In the genomic region with DNA sequence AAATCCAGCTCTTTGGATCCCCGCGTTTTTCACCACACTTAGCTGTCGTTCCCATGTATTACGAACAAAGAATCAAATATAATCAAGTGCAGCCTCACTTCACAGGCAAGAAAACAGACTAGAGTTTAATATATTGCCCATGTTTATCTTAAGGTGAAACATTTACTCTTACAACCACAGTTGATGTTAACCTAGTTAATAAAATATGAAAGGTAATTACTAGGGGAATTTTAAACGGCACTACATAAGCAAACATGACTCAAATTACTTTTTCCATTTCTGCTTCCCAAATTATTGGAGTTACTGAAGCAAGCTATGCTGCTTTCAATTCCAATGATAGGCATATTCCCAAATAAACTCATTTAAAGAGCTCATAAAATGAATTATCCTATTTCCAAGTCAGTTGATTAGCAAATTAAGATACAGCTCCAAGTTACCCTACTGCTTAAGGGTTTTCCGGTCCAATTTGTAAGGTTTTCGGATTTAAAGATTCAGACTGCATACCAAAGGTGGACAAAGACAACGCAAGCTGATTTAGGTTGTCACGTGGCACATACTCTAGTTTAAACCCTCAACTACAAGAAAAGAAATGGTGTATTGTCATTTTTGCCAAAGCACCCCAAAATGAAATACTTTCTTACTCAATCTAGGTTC, we compare ENCODE assay signal across 1 cellular context.
TF ChIP-seq lines count a peak whose summit lies in the region.

No MANE protein-coding gene starts in this region.

TF ChIP-seq in GM12878, 131 proteins besides CTCF, POLR2A, EP300 and RAD21 (continued from another document):
- TF ChIP-seq, protein P1, sequence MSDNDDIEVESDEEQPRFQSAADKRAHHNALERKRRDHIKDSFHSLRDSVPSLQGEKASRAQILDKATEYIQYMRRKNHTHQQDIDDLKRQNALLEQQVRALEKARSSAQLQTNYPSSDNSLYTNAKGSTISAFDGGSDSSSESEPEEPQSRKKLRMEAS (IDR thresholded peaks at IDR 0.05; ENCODE audit: low read depth, low read length): no peak
- no peak for TF ChIP-seq RFX5 (IDR thresholded peaks at IDR 0.05; ENCODE audit: low read depth, low read length)
- TF ChIP-seq, protein P2, sequence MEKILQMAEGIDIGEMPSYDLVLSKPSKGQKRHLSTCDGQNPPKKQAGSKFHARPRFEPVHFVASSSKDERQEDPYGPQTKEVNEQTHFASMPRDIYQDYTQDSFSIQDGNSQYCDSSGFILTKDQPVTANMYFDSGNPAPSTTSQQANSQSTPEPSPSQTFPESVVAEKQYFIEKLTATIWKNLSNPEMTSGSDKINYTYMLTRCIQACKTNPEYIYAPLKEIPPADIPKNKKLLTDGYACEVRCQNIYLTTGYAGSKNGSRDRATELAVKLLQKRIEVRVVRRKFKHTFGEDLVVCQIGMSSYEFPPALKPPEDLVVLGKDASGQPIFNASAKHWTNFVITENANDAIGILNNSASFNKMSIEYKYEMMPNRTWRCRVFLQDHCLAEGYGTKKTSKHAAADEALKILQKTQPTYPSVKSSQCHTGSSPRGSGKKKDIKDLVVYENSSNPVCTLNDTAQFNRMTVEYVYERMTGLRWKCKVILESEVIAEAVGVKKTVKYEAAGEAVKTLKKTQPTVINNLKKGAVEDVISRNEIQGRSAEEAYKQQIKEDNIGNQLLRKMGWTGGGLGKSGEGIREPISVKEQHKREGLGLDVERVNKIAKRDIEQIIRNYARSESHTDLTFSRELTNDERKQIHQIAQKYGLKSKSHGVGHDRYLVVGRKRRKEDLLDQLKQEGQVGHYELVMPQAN (conservative IDR thresholded peaks at IDR 0.05): no peak
- TF ChIP-seq POLR2AphosphoS5 (IDR thresholded peaks at IDR 0.05; ENCODE audit: low read length): 0 out of 2 replicates have a peak, but pooled peaks have one; percentile 34
- TF ChIP-seq CBX3 (IDR thresholded peaks at IDR 0.05; ENCODE audit: borderline replicate concordance, low read depth): no peak
TF ChIP-seq in GM12878: peak in this region for 1.
